Comparison of ENCODE assay signal across 8 cellular contexts in the genomic region with DNA sequence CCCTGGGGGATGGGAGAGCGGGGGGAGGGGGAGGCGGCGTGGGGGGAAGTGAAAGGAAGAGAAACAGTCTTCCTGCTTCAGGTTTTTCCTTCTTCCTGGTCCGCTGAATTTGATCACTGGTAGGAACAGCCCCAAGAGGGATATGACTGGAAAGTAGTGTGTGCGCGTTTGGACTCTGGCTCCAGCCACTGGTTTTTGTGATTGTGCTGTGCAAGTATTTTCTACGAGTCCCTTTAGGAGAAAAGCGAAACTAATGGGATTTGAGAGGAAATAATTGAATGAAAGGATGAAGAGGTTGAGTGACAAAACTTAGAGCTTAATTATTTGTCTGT. TPM values are rescaled to one million over a fixed set of nuclear protein-coding genes. Genes with fewer than 3 reads are reported as not detected.
DNase-seq lines count a peak whose midpoint lies in the region; ATAC-seq and TF ChIP-seq lines count a peak whose summit lies in the region.

No MANE protein-coding gene starts in this region.

- H3K4me3 Mint-ChIP-seq in activated B cell treated with CpG ODN at 0.5 μM for 24 hours: peak overlapping the region; percentile 9

- H3K27me3 ChIP-seq in H7 (ENCODE audit: control insufficient read depth, insufficient read depth, low read length) (no peaks in the 10 kb centered on the region), right cardiac atrium (ENCODE audit: control insufficient read depth, insufficient read depth) (no peaks in the 10 kb centered on the region), sigmoid colon (no peaks in the 10 kb centered on the region)

- no peak overlapping the region for H3K27ac Mint-ChIP-seq in activated B cell treated with CpG ODN at 0.5 μM for 24 hours

- TF ChIP-seq CTCF in activated B cell treated with CpG ODN at 0.5 μM for 24 hours (IDR thresholded peaks at IDR 0.05): no peak
- TF ChIP-seq CTCF in sigmoid colon (IDR thresholded peaks at IDR 0.05): no peak

- no peaks in the 10 kb centered on the region for H3K36me3 Mint-ChIP-seq in activated B cell treated with CpG ODN at 0.5 μM for 24 hours (ENCODE audit: low read depth)

- POLR2A ChIA-PET in activated B cell treated with CpG ODN at 0.5 μM for 24 hours (lab: Charles Lee): no interaction called here

- intact Hi-C loops in activated B cell treated with CpG ODN at 0.5 μM for 24 hours (cut with micrococcal nuclease): no loop called here
- intact Hi-C loops in right cardiac atrium (cut with DNase I): no loop called here
- intact Hi-C loops in sigmoid colon (cut with DNase I): no loop called here

- WGBS in right cardiac atrium: 3% methylated on average over 5 of the region's 8 CpGs
- WGBS in sigmoid colon, 2 donors: 0 to 3% methylated on average over 8 of the region's 8 CpGs

- CTCF ChIA-PET in activated B cell treated with CpG ODN at 0.5 μM for 24 hours (lab: Charles Lee): no interaction called here

- peak overlapping the region; percentile 81 for H3K27ac ChIP-seq in right cardiac atrium (ENCODE audit: low read length)
- H3K27ac ChIP-seq in sigmoid colon: peak overlapping the region; percentile 71 to 83 (median 77)

- H3K9me3 Mint-ChIP-seq in activated B cell treated with CpG ODN at 0.5 μM for 24 hours: no peaks in the 10 kb centered on the region

- peak overlapping the region; percentile 76 for H3K4me3 ChIP-seq in H7 (ENCODE audit: insufficient read depth, low read depth, low read length)
- H3K4me3 ChIP-seq in right cardiac atrium (ENCODE audit: low read length): peak overlapping the region; percentile 83
- H3K4me3 ChIP-seq in sigmoid colon: peak overlapping the region; percentile 58 to 64 (median 62)

- no peaks in the 10 kb centered on the region for H3K4me1 ChIP-seq in right cardiac atrium (ENCODE audit: control insufficient read depth, insufficient read depth, low read length)
- H3K4me1 ChIP-seq in sigmoid colon: peaks cover 0 to 6% (median 0%) of the 10 kb centered on the region in 4 donors

- no peak for TF ChIP-seq EP300 in sigmoid colon (IDR thresholded peaks at IDR 0.05)

- peaks cover 4% of the 10 kb centered on the region for H3K27me3 Mint-ChIP-seq in activated B cell treated with CpG ODN at 0.5 μM for 24 hours

- H3K36me3 ChIP-seq in H7 (replicated peaks; ENCODE audit: control insufficient read depth, insufficient read depth, low read length) (no peaks in the 10 kb centered on the region), sigmoid colon (no peaks in the 10 kb centered on the region)

- no peak for DNase-seq in H7
- DNase-seq in activated B cell treated with CpG ODN at 0.5 μM for 24 hours: no peak
- DNase-seq in right cardiac atrium: peak in 1 of 3 donors; percentile 54
- DNase-seq in sigmoid colon: no peak
- DNase-seq in HK-2 (ENCODE audit: unreplicated experiment): no peak
- DNase-seq in D341Med (ENCODE audit: low spot score): no peak

- H3K4me1 Mint-ChIP-seq in activated B cell treated with CpG ODN at 0.5 μM for 24 hours: peaks cover 13% of the 10 kb centered on the region

- H3K9me3 ChIP-seq in right cardiac atrium (ENCODE audit: control insufficient read depth, low read length) (no peaks in the 10 kb centered on the region), sigmoid colon (no peaks in the 10 kb centered on the region)

- no peak for ATAC-seq in activated B cell treated with CpG ODN at 0.5 μM for 24 hours (ENCODE audit: low read depth)
- peak; percentile 53 to 61 for ATAC-seq in right cardiac atrium
- ATAC-seq in HG02884 (IDR thresholded peaks at IDR 0.05; ENCODE audit: unreplicated experiment): no peak
- ATAC-seq in HG03378 (IDR thresholded peaks at IDR 0.05; ENCODE audit: unreplicated experiment): no peak

- no peak for TF ChIP-seq POLR2A in sigmoid colon (IDR thresholded peaks at IDR 0.05)

RNA-seq across cellular contexts. Expression of a gene that starts 0.8 kb away (rescaled TPM):
- 9.1 and 16.4 TPM in 2 replicates for total RNA-seq in H7 (2014; rRNA removed; shearing (Covaris generic))
- total RNA-seq in activated B cell treated with CpG ODN at 0.5 μM for 24 hours: not detected in 2 replicates
- 10 to 100 TPM in 3 of 4 donors, 1 to 10 TPM in 1; 9.4 to 15.2 (median 13.6) TPM for total RNA-seq in right cardiac atrium
- polyA plus RNA-seq in right cardiac atrium: 6.1 TPM
- 1 to 10 TPM; 4.2 to 8.3 (median 5.5) TPM for total RNA-seq in sigmoid colon
- polyA plus RNA-seq in sigmoid colon: 1 to 10 TPM; 1.2 to 3.4 (median 1.8) TPM

Comparison
In these comparisons a context has a peak if more than half of its experiments do, and no peak if none do; other contexts are left out.
1. ATAC-seq: peak in right cardiac atrium (2 of 2); none in activated B cell treated with CpG ODN at 0.5 μM for 24 hours (single experiment), HG02884 (single experiment) and HG03378 (single experiment).
2. Peak in every context shown above with its lines, with median percentiles within 50 percentile points of each other: H3K4me3 ChIP-seq.